22 cellular contexts compared by ENCODE assay signal in the genomic region with DNA sequence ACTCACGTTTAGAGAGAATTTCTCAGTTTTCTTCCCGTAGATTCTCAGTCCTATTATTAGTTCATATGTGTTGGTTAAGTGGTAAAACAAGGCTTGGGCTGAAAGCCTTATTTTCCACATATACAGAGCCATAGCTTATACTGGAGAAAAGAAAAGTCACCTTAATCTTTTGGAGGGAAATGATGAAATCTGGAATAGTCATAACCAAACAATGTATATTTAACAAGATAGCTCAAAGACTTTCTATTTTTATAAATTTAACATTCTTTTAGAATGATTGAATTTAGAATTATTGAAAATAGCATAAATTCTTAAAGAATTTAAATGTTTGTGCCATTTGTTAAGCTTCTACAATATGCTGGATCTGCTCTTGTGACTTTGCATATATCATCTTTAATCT.
"Had no signal": no experiment of that assay in that cellular context is flagged by ENCODE, and none has a peak within 500 bp of the region (broad histone marks: within the 10 kb centered on the region; RNA-seq: fewer than 3 reads in every experiment).

No MANE protein-coding gene starts in this region.

- DNase-seq: activated CD4-positive, alpha-beta T cell treated with anti-CD3 and anti-CD28 coated beads for 36 hours; activated CD4-positive, alpha-beta T cell treated with anti-CD3 and anti-CD28 coated beads, Interleukin-2, amount 50 U/mL, for 48 hours; activated gamma-delta T cell treated with Interleukin-2 at 50 U/mL for 16 hours; activated T-cell treated with anti-CD3 and anti-CD28 coated beads for 4 hours; amniotic stem cell; body of pancreas; colonic mucosa; endodermal cell; immature natural killer cell; mucosa of descending colon; naive B cell; ovary; psoas muscle; right cardiac atrium; small intestine; stimulated activated CD4-positive, alpha-beta T cell treated with anti-CD3 and anti-CD28 coated beads, Interleukin-15, amount 100 ng/mL, for 24 hours; stimulated activated CD4-positive, alpha-beta T cell treated with anti-CD3 and anti-CD28 coated beads, Interleukin-4, amount 100 ng/mL, for 1 hour; stomach; trophoblast cell had no signal

- H3K27me3 ChIP-seq: body of pancreas, colonic mucosa, neural progenitor cell, ovary, stomach, vagina had no signal

- H3K27ac ChIP-seq: body of pancreas, colonic mucosa, neural progenitor cell, ovary, psoas muscle, stomach, vagina had no signal

- H3K4me2 ChIP-seq: neural progenitor cell had no signal

- H3K4me1 ChIP-seq: body of pancreas, colonic mucosa, neural progenitor cell had no signal

- H3K9me3 ChIP-seq: body of pancreas, colonic mucosa, mucosa of descending colon, ovary, psoas muscle, stomach, vagina had no signal

- H3K9ac ChIP-seq: neural progenitor cell had no signal

- ATAC-seq: activated CD4-positive, alpha-beta T cell treated with anti-CD3 and anti-CD28 coated beads for 36 hours; activated naive CD4-positive, alpha-beta T cell treated with anti-CD3 and anti-CD28 coated beads, Interleukin-2, amount 50 U/mL, for 72 hours; body of pancreas; mucosa of descending colon; psoas muscle; right cardiac atrium had no signal

- H2AFZ ChIP-seq: neural progenitor cell had no signal

- H3K36me3 ChIP-seq: colonic mucosa, neural progenitor cell, ovary, stomach, vagina had no signal

- H3K4me3 ChIP-seq: body of pancreas, colonic mucosa, mucosa of descending colon, neural progenitor cell, ovary, psoas muscle, stomach, vagina had no signal
